In the genomic region with DNA sequence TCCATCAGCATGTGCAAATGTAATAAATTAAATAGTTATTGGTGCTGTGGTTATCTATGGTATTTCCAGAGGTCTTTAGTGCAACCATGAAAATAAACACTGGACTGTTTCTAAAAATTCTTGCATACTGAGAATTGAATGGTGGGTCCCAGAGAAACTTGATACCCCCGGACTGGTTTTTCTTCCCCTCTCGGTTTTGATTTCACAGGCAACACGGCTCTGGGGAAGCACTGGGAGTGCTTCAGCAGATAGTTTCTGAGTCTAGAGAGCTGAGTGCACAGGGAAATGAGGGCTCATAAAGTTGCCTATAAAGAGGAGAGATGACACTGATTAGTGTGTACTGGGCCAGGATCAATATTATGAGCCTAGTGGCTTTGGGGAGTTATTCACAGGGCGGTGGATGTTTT, we compare ENCODE assay signal across 12 cellular contexts.
A peak's percentile ranks its signal among the peaks of the same experiment; 100 is the strongest.
DNase-seq lines count a peak whose midpoint lies in the region; ATAC-seq, FAIRE-seq and TF ChIP-seq lines count a peak whose summit lies in the region.
"Had no signal": no experiment of that assay in that cellular context is flagged by ENCODE, and none has a peak within 500 bp of the region (broad histone marks: within the 10 kb centered on the region; RNA-seq: fewer than 3 reads in every experiment).

No MANE protein-coding gene starts in this region.

- no peak for TF ChIP-seq POLR2A in GM12891 (IDR thresholded peaks at IDR 0.05; ENCODE audit: low read depth, low read length)

- no peaks in the 10 kb centered on the region for H3K79me2 ChIP-seq in GM23338 (replicated peaks; ENCODE audit: insufficient read depth)
- no peaks in the 10 kb centered on the region for H3K79me2 ChIP-seq in MM.1S (ENCODE audit: low read length)

- H3K4me3 ChIP-seq in GM23338 = no peak overlapping the region
- H3K4me3 ChIP-seq in MM.1S (ENCODE audit: low read length) = 0 out of 2 replicates have a peak overlapping the region, but pooled peaks have one; percentile 10

- H3F3A ChIP-seq in GM23338 (replicated peaks; ENCODE audit: low read depth) = no peaks in the 10 kb centered on the region
- peaks cover 25% of the 10 kb centered on the region for H3F3A ChIP-seq in MM.1S (ENCODE audit: insufficient read depth, low read length)

- no peak for DNase-seq in GM23338 (ENCODE audit: low spot score)
- peak; percentile 67 for DNase-seq in MM.1S
- DNase-seq in stimulated activated CD4-positive, alpha-beta T cell treated with anti-CD3 and anti-CD28 coated beads, Interleukin-4, amount 100 ng/mL, for 1 hour = no peak
- no peak for DNase-seq in pons (ENCODE audit: low spot score)
- no peak for DNase-seq in GM12891 (ENCODE audit: insufficient read length, low spot score)
- DNase-seq in activated naive CD8-positive, alpha-beta T cell treated with anti-CD3 and anti-CD28 coated beads for 36 hours = no peak
- DNase-seq: activated CD4-positive, alpha-beta T cell treated with anti-CD3 and anti-CD28 coated beads, Interleukin-2, amount 50 U/mL, for 4 hours; T-helper 1 cell; trophoblast cell had no signal

- H3K9me3 Mint-ChIP-seq in GM23338 (no peaks in the 10 kb centered on the region), nephron (no peaks in the 10 kb centered on the region)
- no peaks in the 10 kb centered on the region for H3K9me3 Mint-ChIP-seq in activated naive CD8-positive, alpha-beta T cell treated with anti-CD3 and anti-CD28 coated beads for 36 hours
- H3K9me3 Mint-ChIP-seq: activated naive CD4-positive, alpha-beta T cell treated with anti-CD3 and anti-CD28 coated beads, Interleukin-2, amount 50 U/mL, for 24 hours had no signal

- H2AFZ ChIP-seq in GM23338 = peak overlapping the region; percentile 81; the same call in 1 of the 2 replicates
- H2AFZ ChIP-seq in MM.1S (ENCODE audit: low read length) = no peak overlapping the region

- no peak overlapping the region for H3K9ac ChIP-seq in MM.1S (ENCODE audit: low read length)

- H3K27me3 ChIP-seq in GM23338 (ENCODE audit: insufficient read depth) = no peaks in the 10 kb centered on the region
- no peaks in the 10 kb centered on the region for H3K27me3 ChIP-seq in MM.1S (replicated peaks; ENCODE audit: insufficient read depth, low read length)

- H3K27ac ChIP-seq in GM23338 (ENCODE audit: low read depth) = no peak overlapping the region
- peak overlapping the region; percentile 47; the same call in 1 of the 2 replicates for H3K27ac ChIP-seq in MM.1S (ENCODE audit: low read length)

- no peaks in the 10 kb centered on the region for H4K20me1 ChIP-seq in GM23338 (replicated peaks; ENCODE audit: insufficient read depth)
- H4K20me1 ChIP-seq in MM.1S (ENCODE audit: insufficient read depth, low read length) = no peaks in the 10 kb centered on the region

- H3K27ac Mint-ChIP-seq in GM23338 (peak overlapping the region; percentile 58; the same call in 1 of the 2 replicates), nephron (peak overlapping the region; percentile 10 to 34 (median 18))
- no peak overlapping the region for H3K27ac Mint-ChIP-seq in activated naive CD8-positive, alpha-beta T cell treated with anti-CD3 and anti-CD28 coated beads for 36 hours
- H3K27ac Mint-ChIP-seq: activated naive CD4-positive, alpha-beta T cell treated with anti-CD3 and anti-CD28 coated beads, Interleukin-2, amount 50 U/mL, for 24 hours had no signal

- H3K36me3 ChIP-seq in GM23338 (ENCODE audit: insufficient read depth) (no peaks in the 10 kb centered on the region), MM.1S (replicated peaks; ENCODE audit: insufficient read depth, low read length) (no peaks in the 10 kb centered on the region)

- no peaks in the 10 kb centered on the region for H3K36me3 Mint-ChIP-seq in GM23338 (ENCODE audit: low read depth)
- no peaks in the 10 kb centered on the region for H3K36me3 Mint-ChIP-seq in nephron (ENCODE audit: low read depth)
- no peaks in the 10 kb centered on the region for H3K36me3 Mint-ChIP-seq in activated naive CD8-positive, alpha-beta T cell treated with anti-CD3 and anti-CD28 coated beads for 36 hours
- H3K36me3 Mint-ChIP-seq: activated naive CD4-positive, alpha-beta T cell treated with anti-CD3 and anti-CD28 coated beads, Interleukin-2, amount 50 U/mL, for 24 hours had no signal

- H3K4me1 ChIP-seq in GM23338 (ENCODE audit: insufficient read depth) (peaks cover 18% of the 10 kb centered on the region), MM.1S (ENCODE audit: low read length) (peaks cover 60% of the 10 kb centered on the region)

- TF ChIP-seq CTCF in GM23338 (conservative IDR thresholded peaks at IDR 0.05; ENCODE audit: low read depth in 2 of 2) (no peak), MM.1S (IDR thresholded peaks at IDR 0.05; ENCODE audit: low read length) (no peak), nephron (IDR thresholded peaks at IDR 0.05; ENCODE audit: unreplicated experiment in 3 of 3) (no peak)

- H3K4me2 ChIP-seq in GM23338 (peak overlapping the region; percentile 41; the same call in 1 of the 2 replicates), MM.1S (ENCODE audit: low read depth, low read length) (peak overlapping the region; percentile 46)

- H3K9me2 ChIP-seq in GM23338 (ENCODE audit: insufficient read depth) = peaks cover 9% of the 10 kb centered on the region
- no peaks in the 10 kb centered on the region for H3K9me2 ChIP-seq in MM.1S (replicated peaks; ENCODE audit: insufficient read depth, low read length)

- no peaks in the 10 kb centered on the region for H3K9me3 ChIP-seq in MM.1S (replicated peaks; ENCODE audit: insufficient read depth, low read length)

- H3K27me3 Mint-ChIP-seq in GM23338 (ENCODE audit: insufficient read depth, low read depth, poor library complexity) = no peaks in the 10 kb centered on the region
- no peaks in the 10 kb centered on the region for H3K27me3 Mint-ChIP-seq in nephron (ENCODE audit: low read depth)
- H3K27me3 Mint-ChIP-seq in activated naive CD8-positive, alpha-beta T cell treated with anti-CD3 and anti-CD28 coated beads for 36 hours = no peaks in the 10 kb centered on the region
- H3K27me3 Mint-ChIP-seq: activated naive CD4-positive, alpha-beta T cell treated with anti-CD3 and anti-CD28 coated beads, Interleukin-2, amount 50 U/mL, for 24 hours had no signal

- FAIRE-seq in GM12891 (lab: Jason Lieb, UNC) = no peak

- no peak overlapping the region for H3K4me3 Mint-ChIP-seq in GM23338
- peak overlapping the region in 1 of 3 experiments; percentile 1 for H3K4me3 Mint-ChIP-seq in nephron
- H3K4me3 Mint-ChIP-seq in activated naive CD8-positive, alpha-beta T cell treated with anti-CD3 and anti-CD28 coated beads for 36 hours = no peak overlapping the region
- H3K4me3 Mint-ChIP-seq: activated naive CD4-positive, alpha-beta T cell treated with anti-CD3 and anti-CD28 coated beads, Interleukin-2, amount 50 U/mL, for 24 hours had no signal

- H3K4me1 Mint-ChIP-seq in GM23338 (peaks cover 18% of the 10 kb centered on the region), nephron (peaks cover 69% of the 10 kb centered on the region)
- H3K4me1 Mint-ChIP-seq in activated naive CD8-positive, alpha-beta T cell treated with anti-CD3 and anti-CD28 coated beads for 36 hours = no peaks in the 10 kb centered on the region
- H3K4me1 Mint-ChIP-seq: activated naive CD4-positive, alpha-beta T cell treated with anti-CD3 and anti-CD28 coated beads, Interleukin-2, amount 50 U/mL, for 24 hours had no signal

- ATAC-seq in GM19025 (IDR thresholded peaks at IDR 0.05; ENCODE audit: low read depth, unreplicated experiment) = peak; percentile 60
- no peak for ATAC-seq in GM23338

TF ChIP-seq in GM23338, 12 proteins besides CTCF, POLR2A, EP300 and RAD21:
- TF ChIP-seq, protein P1, sequence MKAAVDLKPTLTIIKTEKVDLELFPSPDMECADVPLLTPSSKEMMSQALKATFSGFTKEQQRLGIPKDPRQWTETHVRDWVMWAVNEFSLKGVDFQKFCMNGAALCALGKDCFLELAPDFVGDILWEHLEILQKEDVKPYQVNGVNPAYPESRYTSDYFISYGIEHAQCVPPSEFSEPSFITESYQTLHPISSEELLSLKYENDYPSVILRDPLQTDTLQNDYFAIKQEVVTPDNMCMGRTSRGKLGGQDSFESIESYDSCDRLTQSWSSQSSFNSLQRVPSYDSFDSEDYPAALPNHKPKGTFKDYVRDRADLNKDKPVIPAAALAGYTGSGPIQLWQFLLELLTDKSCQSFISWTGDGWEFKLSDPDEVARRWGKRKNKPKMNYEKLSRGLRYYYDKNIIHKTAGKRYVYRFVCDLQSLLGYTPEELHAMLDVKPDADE (IDR thresholded peaks at IDR 0.05) = no peak
- TF ChIP-seq STAT1 (IDR thresholded peaks at IDR 0.05; ENCODE audit: unreplicated experiment) (no peak), ZNF114 (CRISPR knock-in tag; IDR thresholded peaks at IDR 0.05) (no peak), CREB1 (CRISPR knock-in tag; IDR thresholded peaks at IDR 0.05; ENCODE audit: low read depth) (no peak), NANOG (IDR thresholded peaks at IDR 0.05; ENCODE audit: borderline replicate concordance) (no peak), JUNB (IDR thresholded peaks at IDR 0.05; ENCODE audit: unreplicated experiment) (no peak), EZH2phosphoT487 (IDR thresholded peaks at IDR 0.05; ENCODE audit: unreplicated experiment) (no peak)
TF ChIP-seq in GM23338: peak in this region for 0.

TF ChIP-seq in GM12891, 5 proteins besides CTCF, POLR2A, EP300 and RAD21:
- TF ChIP-seq POLR2AphosphoS5 (IDR thresholded peaks at IDR 0.05; ENCODE audit: low read depth, low read length) (no peak), TAF1 (IDR thresholded peaks at IDR 0.05; ENCODE audit: low read depth, low read length) (no peak), SPI1 (IDR thresholded peaks at IDR 0.05; ENCODE audit: low read depth, low read length) (no peak), PAX5 (IDR thresholded peaks at IDR 0.05; ENCODE audit: insufficient read depth, low read length, severe bottlenecking) (no peak), POU2F2 (IDR thresholded peaks at IDR 0.05; ENCODE audit: low read depth, low read length) (no peak)
